2 cellular contexts compared by ENCODE assay signal in genomic region chr15:77817434-77817833, GRCh38.
TF ChIP-seq lines count a peak whose summit lies in the region.

No MANE protein-coding gene starts in this region.

TF ChIP-seq in liver, 16 proteins besides CTCF, POLR2A, EP300 and RAD21:
- TF ChIP-seq GABPA (IDR thresholded peaks at IDR 0.05 in 1 of 2, conservative IDR thresholded peaks at IDR 0.05 in 1 of 2): no peak
- no peak for TF ChIP-seq EGR1 (IDR thresholded peaks at IDR 0.05; ENCODE audit: low read depth in 2 of 2)
- TF ChIP-seq NR2F2 (IDR thresholded peaks at IDR 0.05): peak; percentile 79
- TF ChIP-seq HNF4A (conservative IDR thresholded peaks at IDR 0.05): peak; percentile 6 to 12
- TF ChIP-seq ATF3 (IDR thresholded peaks at IDR 0.05): no peak
- no peak for TF ChIP-seq HNF4G (IDR thresholded peaks at IDR 0.05)

TF ChIP-seq in HepG2, 621 proteins besides CTCF, POLR2A, EP300 and RAD21:
- TF ChIP-seq MAFF (IDR thresholded peaks at IDR 0.05; ENCODE audit: low read depth, low read length) (no peak), ZFP62 (CRISPR knock-in tag; IDR thresholded peaks at IDR 0.05) (no peak), DNMT3B (CRISPR knock-in tag; conservative IDR thresholded peaks at IDR 0.05) (no peak), ISX (CRISPR knock-in tag; conservative IDR thresholded peaks at IDR 0.05) (no peak), CBX1 (IDR thresholded peaks at IDR 0.05; ENCODE audit: low read depth) (no peak), ZNF331 (CRISPR knock-in tag; IDR thresholded peaks at IDR 0.05) (no peak), GTF3A (CRISPR knock-in tag; conservative IDR thresholded peaks at IDR 0.05) (no peak), ZBTB40 (IDR thresholded peaks at IDR 0.05) (no peak), ZBTB40 (CRISPR knock-in tag; IDR thresholded peaks at IDR 0.05) (no peak), ZMAT5 (CRISPR knock-in tag; IDR thresholded peaks at IDR 0.05; ENCODE audit: borderline replicate concordance, low read depth) (no peak)
